In the genomic region with DNA sequence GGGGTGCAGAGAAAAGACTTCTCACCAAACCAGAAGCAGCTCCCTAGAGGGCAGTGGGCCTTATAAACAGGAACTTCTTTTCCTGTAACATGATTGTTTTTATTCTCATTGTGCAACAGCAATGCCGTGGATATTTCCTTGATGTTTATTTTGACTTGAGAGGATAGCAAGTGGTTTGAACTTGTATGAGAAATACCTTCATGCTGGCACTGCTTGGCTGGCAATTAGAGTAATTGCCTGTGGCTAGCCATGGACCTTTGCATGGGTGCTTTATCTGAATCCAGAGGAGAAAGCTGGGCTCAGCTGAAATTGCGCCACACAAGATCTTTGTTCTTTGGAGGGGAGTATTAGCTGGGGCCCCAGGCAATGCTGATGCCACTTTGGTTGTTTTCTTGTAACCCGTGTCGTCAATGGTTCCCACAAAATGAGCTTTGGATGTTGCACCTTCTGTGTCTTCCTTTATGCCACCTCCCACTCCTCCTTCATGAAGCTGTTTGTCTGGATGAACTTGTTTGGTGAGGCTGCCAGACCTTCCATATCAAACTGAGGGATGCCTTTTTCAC, we compare ENCODE assay signal across 14 cellular contexts. TPM values are rescaled to one million over a fixed set of nuclear protein-coding genes. Genes with fewer than 3 reads are reported as not detected.
DNase-seq lines count a peak whose midpoint lies in the region; ATAC-seq and TF ChIP-seq lines count a peak whose summit lies in the region.
"Had no signal": no experiment of that assay in that cellular context is flagged by ENCODE, and none has a peak within 500 bp of the region (broad histone marks: within the 10 kb centered on the region; RNA-seq: fewer than 3 reads in every experiment).

No MANE protein-coding gene starts in this region.

- no peak for TF ChIP-seq CTCF in LNCaP clone FGC (IDR thresholded peaks at IDR 0.05; ENCODE audit: control insufficient read depth, extremely low read depth, insufficient read depth)
- no peak for TF ChIP-seq CTCF in breast epithelium (IDR thresholded peaks at IDR 0.05)
- TF ChIP-seq CTCF in lung (IDR thresholded peaks at IDR 0.05; ENCODE audit: control extremely low read depth, extremely low read depth): no peak

- H3K9me3 ChIP-seq in BLaER1 treated with 17β-estradiol and CSF1 and Interleukin-3, amounts not matched to agents 10 nM and 100 nM (replicated peaks in 1 of 11): peaks cover 0 to 7% (median 5%) of the 10 kb centered on the region in 11 experiments; a peak in 9 of 22 replicates
- H3K9me3 ChIP-seq in breast epithelium: no peaks in the 10 kb centered on the region
- no peaks in the 10 kb centered on the region for H3K9me3 ChIP-seq in lung (ENCODE audit: control insufficient read depth in 2 of 2, insufficient read depth in 1 of 2, low read length in 1 of 2)
- H3K9me3 ChIP-seq: SJCRH30 had no signal

- H3K4me3 ChIP-seq in BLaER1 treated with 17β-estradiol and CSF1 and Interleukin-3, amounts not matched to agents 10 nM and 100 nM: peak overlapping the region; percentile 32 to 72 (median 60); a peak in 18 of 20 replicates
- H3K4me3 ChIP-seq in LNCaP clone FGC (ENCODE audit: low read depth, low read length) (no peak overlapping the region), breast epithelium (peak overlapping the region in 1 of 3 donors; percentile 44), lung (no peak overlapping the region)
- H3K4me3 ChIP-seq: SJCRH30 had no signal

- H3K4me2 ChIP-seq in BLaER1 treated with 17β-estradiol and CSF1 and Interleukin-3, amounts not matched to agents 10 nM and 100 nM: peak overlapping the region; percentile 84 to 95 (median 91)

- intact Hi-C loops in breast epithelium (cut with DNase I; ENCODE audit: low total_unique reads): no loop called here

- no peaks in the 10 kb centered on the region for H3K27me3 ChIP-seq in BLaER1 treated with 17β-estradiol and CSF1 and Interleukin-3, amounts not matched to agents 10 nM and 100 nM
- H3K27me3 ChIP-seq in breast epithelium (no peaks in the 10 kb centered on the region), lung (ENCODE audit: control insufficient read depth, insufficient read depth) (no peaks in the 10 kb centered on the region)
- H3K27me3 ChIP-seq: SJCRH30 had no signal

- ATAC-seq in lung (ENCODE audit: insufficient read depth, low FRiP score) (peak; percentile 20), GM21825 (IDR thresholded peaks at IDR 0.05; ENCODE audit: unreplicated experiment) (no peak)
- ATAC-seq: right cardiac atrium had no signal

- 37 to 42% methylated on average over 4 of the region's 4 CpGs for WGBS in lung, 2 donors

- peaks cover 0 to 3% (median 0%) of the 10 kb centered on the region in 11 experiments; a peak in 4 of 22 replicates for H3K36me3 ChIP-seq in BLaER1 treated with 17β-estradiol and CSF1 and Interleukin-3, amounts not matched to agents 10 nM and 100 nM
- no peaks in the 10 kb centered on the region for H3K36me3 ChIP-seq in breast epithelium
- no peaks in the 10 kb centered on the region for H3K36me3 ChIP-seq in lung (ENCODE audit: control insufficient read depth in 2 of 2, insufficient read depth in 2 of 2, low read length in 2 of 2)
- H3K36me3 ChIP-seq: SJCRH30 had no signal

- peak overlapping the region; percentile 40 to 93 (median 90); a peak in 21 of 22 replicates for H3K27ac ChIP-seq in BLaER1 treated with 17β-estradiol and CSF1 and Interleukin-3, amounts not matched to agents 10 nM and 100 nM
- H3K27ac ChIP-seq in breast epithelium (peak overlapping the region; percentile 88 to 91), lung (ENCODE audit: low read depth in 1 of 2, low read length in 1 of 2) (peak overlapping the region in 1 of 2 donors; percentile 66)
- H3K27ac ChIP-seq: SJCRH30 had no signal

- peak overlapping the region; percentile 64 to 85 (median 79); a peak in 21 of 22 replicates for H3K9ac ChIP-seq in BLaER1 treated with 17β-estradiol and CSF1 and Interleukin-3, amounts not matched to agents 10 nM and 100 nM

- peak; percentile 37 for DNase-seq in LNCaP clone FGC (ENCODE audit: low read depth)
- peak in 1 of 2 donors; percentile 95 for DNase-seq in breast epithelium (ENCODE audit: low spot score in 2 of 2)
- peak; percentile 42 for DNase-seq in lung (ENCODE audit: low spot score)
- no peak for DNase-seq in nucleus accumbens (lab: John Stamatoyannopoulos, UW)
- no peak for DNase-seq in stimulated activated naive CD4-positive, alpha-beta T cell treated with Interleukin-2 at 50 U/mL for 16 hours (lab: John Stamatoyannopoulos, UW)
- DNase-seq in HK-2 (ENCODE audit: unreplicated experiment): no peak
- DNase-seq: activated effector memory CD4-positive, alpha-beta T cell treated with Interleukin-2 at 50 U/mL for 16 hours; CD4-positive, CD25-positive, alpha-beta regulatory T cell; hippocampal formation; NCI-H2227 treated with DMSO at 0.1 percent for 48 hours; right cardiac atrium; SJCRH30 had no signal

- peaks cover 47 to 84% (median 63%) of the 10 kb centered on the region in 10 experiments for H3K4me1 ChIP-seq in BLaER1 treated with 17β-estradiol and CSF1 and Interleukin-3, amounts not matched to agents 10 nM and 100 nM
- H3K4me1 ChIP-seq in breast epithelium: peaks cover 0 to 8% of the 10 kb centered on the region in 2 donors
- peaks cover 3 to 9% of the 10 kb centered on the region in 2 donors for H3K4me1 ChIP-seq in lung (ENCODE audit: control insufficient read depth in 2 of 2, insufficient read depth in 2 of 2, low read length in 2 of 2)
- H3K4me1 ChIP-seq: SJCRH30 had no signal

- TF ChIP-seq POLR2A in breast epithelium (IDR thresholded peaks at IDR 0.05): no peak

- no peaks in the 10 kb centered on the region; a peak in 1 of 22 replicates for H4K20me1 ChIP-seq in BLaER1 treated with 17β-estradiol and CSF1 and Interleukin-3, amounts not matched to agents 10 nM and 100 nM

RNA-seq across cellular contexts. Expression of gene CMTM8, which starts 37.9 kb away (rescaled TPM):
- 10 to 100 TPM in 2 of 3 donors, 1 to 10 TPM in 1; 4.2 to 24.7 (median 19.3) TPM for total RNA-seq in breast epithelium
- total RNA-seq in lung: 10 to 100 TPM; 15.2 to 17.0 TPM
- polyA plus RNA-seq in lung: 10 to 100 TPM; 16.6 to 24.5 TPM

Comparison
In these comparisons a context has a peak if more than half of its experiments do, and no peak if none do; other contexts are left out.
1. H3K4me3 ChIP-seq: peak in BLaER1 treated with 17β-estradiol and CSF1 and Interleukin-3, amounts not matched to agents 10 nM and 100 nM (10 of 10); none in LNCaP clone FGC (single experiment) and lung (single experiment).
2. DNase-seq: peak in LNCaP clone FGC (single experiment) and lung (single experiment); none in nucleus accumbens (0 of 56), stimulated activated naive CD4-positive, alpha-beta T cell treated with Interleukin-2 at 50 U/mL for 16 hours (single experiment) and HK-2 (single experiment).